In the genomic region with DNA sequence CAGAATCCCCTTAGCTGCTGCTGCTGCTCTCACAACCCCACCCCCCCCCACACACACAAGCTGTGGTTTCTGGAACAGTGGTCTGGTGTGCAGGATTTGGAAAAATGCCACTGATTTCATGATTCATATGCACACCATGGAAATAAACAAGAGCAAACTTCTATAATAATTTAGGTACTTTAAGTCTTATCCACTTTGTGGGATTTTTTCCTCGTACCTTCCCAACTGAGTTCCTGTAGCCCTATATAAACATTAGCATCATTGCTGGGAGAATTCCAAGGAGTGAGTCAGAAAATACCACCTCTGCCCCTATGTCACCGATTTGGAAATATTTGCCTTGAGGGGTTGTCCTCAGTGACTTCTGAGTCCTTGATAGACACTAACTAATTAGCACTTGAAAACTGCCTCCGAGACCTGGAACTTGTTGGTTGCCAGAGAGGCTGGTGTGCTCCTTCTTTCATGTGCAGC, we compare ENCODE assay signal across 16 cellular contexts.
DNase-seq lines count a peak whose midpoint lies in the region; ATAC-seq, FAIRE-seq and TF ChIP-seq lines count a peak whose summit lies in the region.
"Had no signal": no experiment of that assay in that cellular context is flagged by ENCODE, and none has a peak within 500 bp of the region (broad histone marks: within the 10 kb centered on the region; RNA-seq: fewer than 3 reads in every experiment).

No MANE protein-coding gene starts in this region.

- H3K4me1 ChIP-seq in H1 (replicated peaks in 1 of 4; ENCODE audit: control insufficient read depth in 3 of 4, insufficient read depth in 4 of 4, low read length in 3 of 4) (peaks cover 0 to 2% (median 0%) of the 10 kb centered on the region in 4 experiments; a peak in 1 of 7 replicates), neuronal stem cell (ENCODE audit: control insufficient read depth in 2 of 2, insufficient read depth in 1 of 2, low read depth in 1 of 2, low read length in 2 of 2) (peaks cover 2 to 15% of the 10 kb centered on the region in 2 donors)

- H2BK12ac ChIP-seq in H1 (ENCODE audit: low read depth, low read length) (no peak overlapping the region), neuronal stem cell (ENCODE audit: low read length) (no peak overlapping the region)

- H3K23me2 ChIP-seq in H1 (ENCODE audit: low read depth, low read length): no peaks in the 10 kb centered on the region; the same call in 1 of the 2 replicates

- no peak for FAIRE-seq in H1 (lab: Jason Lieb, UNC)

- H3K23ac ChIP-seq in H1 (ENCODE audit: insufficient read length) (no peak overlapping the region), neuronal stem cell (ENCODE audit: low read depth, low read length, poor library complexity) (no peak overlapping the region)

- no peak overlapping the region for H2BK120ac ChIP-seq in H1 (replicated peaks; ENCODE audit: low read depth, low read length)
- no peak overlapping the region for H2BK120ac ChIP-seq in neuronal stem cell (ENCODE audit: low read depth, low read length)

- DNase-seq in EL (peak; percentile 66), NCI-H226 (peak; percentile 83), H1 (ENCODE audit: low read depth in 1 of 2, low spot score in 2 of 2) (no peak), neuronal stem cell (ENCODE audit: low spot score) (no peak)
- DNase-seq in activated CD8-positive, alpha-beta memory T cell treated with anti-CD3 and anti-CD28 coated beads for 24 hours: no peak
- no peak for DNase-seq in NK-92 treated with Interleukin-12 subunit alpha and Interleukin-12 subunit beta, amount 100 ng/mL, for 24 hours (lab: John Stamatoyannopoulos, UW)
- DNase-seq: activated T-cell treated with anti-CD3 and anti-CD28 coated beads, Interleukin-2, amount 50 U/mL, for 24 hours; dorsolateral prefrontal cortex; GF-D8; left colon; NCI-H1930; stimulated activated naive B cell treated with anti-CD40 and anti-IgM and Interleukin-4, amounts not matched to agents 10 μg/mL and 1 μg/mL and 100 μg/mL, for 72 hours; T-cell had no signal

- TF ChIP-seq RAD21 in H1 (IDR thresholded peaks at IDR 0.05 in 1 of 2, conservative IDR thresholded peaks at IDR 0.05 in 1 of 2; ENCODE audit: low read depth in 2 of 2, low read length in 2 of 2): no peak

- H3K27ac ChIP-seq in H1 (ENCODE audit: low read depth, low read length) (no peak overlapping the region), neuronal stem cell (replicated peaks; ENCODE audit: low read length) (no peak overlapping the region)
- H3K27ac ChIP-seq: skin epidermis had no signal

- no peaks in the 10 kb centered on the region for H4K20me1 ChIP-seq in H1 (replicated peaks in 1 of 2; ENCODE audit: control insufficient read depth in 1 of 2, insufficient read depth in 2 of 2, low read length in 2 of 2)

- H3K18ac ChIP-seq in H1 (ENCODE audit: extremely low read depth, low read length): no peak overlapping the region
- no peak overlapping the region for H3K18ac ChIP-seq in neuronal stem cell (ENCODE audit: low read length)

- no peaks in the 10 kb centered on the region for H3K79me2 ChIP-seq in H1 (ENCODE audit: control insufficient read depth in 1 of 2, insufficient read depth in 2 of 2, low read length in 2 of 2)

- no peak for TF ChIP-seq POLR2A in H1 (IDR thresholded peaks at IDR 0.05; ENCODE audit: control extremely low read depth in 1 of 2, low read depth in 2 of 2, low read length in 2 of 2)

- 85% methylated on average over 3 of the region's 3 CpGs; no CpG with 5 or more reads in 1 of the 2 experiments for WGBS in H1 (ENCODE audit: extremely low coverage in 1 of 2, insufficient coverage in 1 of 2, insufficient read length in 1 of 2, insufficient replicate concordance in 2 of 2, low coverage in 1 of 2, low lambda C conversion rate in 2 of 2, missing lambda C conversion rate in 1 of 2), 2 experiments
- no CpG with 5 or more reads among the region's 3 CpGs for WGBS in neuronal stem cell (ENCODE audit: extremely low coverage in 2 of 2, insufficient read length in 2 of 2, insufficient replicate concordance in 1 of 2), 2 donors

- no peak overlapping the region for H4K91ac ChIP-seq in H1 (replicated peaks; ENCODE audit: insufficient read length, low read length)
- no peak overlapping the region for H4K91ac ChIP-seq in neuronal stem cell (ENCODE audit: low read depth, low read length, poor library complexity)

- no peak overlapping the region for H3K56ac ChIP-seq in H1 (replicated peaks; ENCODE audit: insufficient read length, low read depth, low read length)

- no peak overlapping the region for H2BK15ac ChIP-seq in H1 (ENCODE audit: low read length)
- H2BK15ac ChIP-seq in neuronal stem cell (ENCODE audit: low read length): no peak overlapping the region

- H3K14ac ChIP-seq in H1 (ENCODE audit: insufficient read length): no peak overlapping the region
- H3K14ac ChIP-seq in neuronal stem cell (ENCODE audit: low read length): no peak overlapping the region

- POLR2A ChIA-PET in H1 (lab: Charles Lee; ENCODE audit: partially characterized antibody): no interaction called here

- no peak overlapping the region for H2BK5ac ChIP-seq in H1 (ENCODE audit: low read depth, low read length)
- H2BK5ac ChIP-seq in neuronal stem cell (ENCODE audit: low read length): no peak overlapping the region

- no peak overlapping the region for H2BK20ac ChIP-seq in H1 (ENCODE audit: low read length)

- ATAC-seq in HG02938 (IDR thresholded peaks at IDR 0.05; ENCODE audit: unreplicated experiment) (no peak), HG03280 (IDR thresholded peaks at IDR 0.05; ENCODE audit: unreplicated experiment) (no peak)
- ATAC-seq: left colon; stimulated activated naive B cell treated with anti-CD40 and anti-IgM and Interleukin-4, amounts not matched to agents 10 μg/mL and 1 μg/mL and 100 μg/mL, for 72 hours; T-cell had no signal

- H3K36me3 ChIP-seq in H1 (ENCODE audit: control insufficient read depth in 2 of 4, insufficient read depth in 4 of 4, low read length in 3 of 4) (no peaks in the 10 kb centered on the region), neuronal stem cell (replicated peaks in 1 of 2; ENCODE audit: control insufficient read depth in 2 of 2, insufficient read depth in 2 of 2, low read length in 2 of 2) (no peaks in the 10 kb centered on the region)

- H3K4ac ChIP-seq in H1 (replicated peaks; ENCODE audit: insufficient read length, low read depth, low read length) (no peak overlapping the region), neuronal stem cell (ENCODE audit: low read length) (no peak overlapping the region)

- H3K9me3 ChIP-seq in H1 (ENCODE audit: insufficient read depth in 2 of 2, low read depth in 1 of 2, low read length in 1 of 2) (no peaks in the 10 kb centered on the region), neuronal stem cell (replicated peaks in 1 of 2; ENCODE audit: control insufficient read depth in 2 of 2, insufficient read depth in 1 of 2, low read depth in 1 of 2, low read length in 2 of 2) (no peaks in the 10 kb centered on the region)

- H2AK5ac ChIP-seq in H1 (ENCODE audit: low read depth, low read length) (no peak overlapping the region), neuronal stem cell (ENCODE audit: low read depth, low read length) (no peak overlapping the region)

- H4K5ac ChIP-seq in H1 (ENCODE audit: insufficient read length, low read depth, low read length): no peak overlapping the region

- no peak overlapping the region for H3K4me2 ChIP-seq in H1 (ENCODE audit: insufficient read depth in 1 of 2, low read depth in 2 of 2, low read length in 2 of 2)
- no peak overlapping the region for H3K4me2 ChIP-seq in neuronal stem cell (ENCODE audit: insufficient read depth, low read length, poor library complexity, severe bottlenecking)

- no peak for TF ChIP-seq EP300 in H1 (IDR thresholded peaks at IDR 0.05; ENCODE audit: borderline replicate concordance in 1 of 2, low read depth in 2 of 2, low read length in 2 of 2)

- no peak overlapping the region for H3K9ac ChIP-seq in H1 (replicated peaks in 1 of 4; ENCODE audit: extremely low read depth in 1 of 4, low read depth in 3 of 4, low read length in 3 of 4)
- H3K9ac ChIP-seq in neuronal stem cell (ENCODE audit: low read depth, low read length, poor library complexity): no peak overlapping the region

- H4K8ac ChIP-seq in H1 (ENCODE audit: extremely low read depth, insufficient read depth, low read length) (no peak overlapping the region), neuronal stem cell (ENCODE audit: low read depth, low read length) (no peak overlapping the region)

- CTCF ChIA-PET in H1 (lab: Charles Lee; ENCODE audit: partially characterized antibody): interaction anchor here (1.3 to 1.5 kb wide), 3 partner anchors 9 to 56 kb away, joined by 3 to 8 read pairs (median 4); no protein-coding TSS in a partner anchor

- no peaks in the 10 kb centered on the region for H3K27me3 ChIP-seq in H1 (replicated peaks in 1 of 4; ENCODE audit: control insufficient read depth in 3 of 4, extremely low read depth in 1 of 4, insufficient read depth in 3 of 4, low read length in 3 of 4)
- H3K27me3 ChIP-seq in neuronal stem cell (ENCODE audit: control insufficient read depth in 3 of 3, insufficient read depth in 3 of 3, low read depth in 1 of 3, low read length in 3 of 3): no peaks in the 10 kb centered on the region
- H3K27me3 ChIP-seq: dorsolateral prefrontal cortex had no signal

- no peak overlapping the region for H2AFZ ChIP-seq in H1 (ENCODE audit: low read length)
- peak overlapping the region; percentile 28 for H2AFZ ChIP-seq in neuronal stem cell (ENCODE audit: low read length)

- no peak overlapping the region for H3K4me3 ChIP-seq in H1 (ENCODE audit: extremely low read depth in 1 of 4, insufficient read depth in 2 of 4, low read depth in 3 of 4, low read length in 4 of 4)
- H3K4me3 ChIP-seq in neuronal stem cell (ENCODE audit: low read length in 2 of 2): no peak overlapping the region
- H3K4me3 ChIP-seq: skin epidermis had no signal

- TF ChIP-seq CTCF in H1 (IDR thresholded peaks at IDR 0.05; ENCODE audit: control extremely low read depth in 1 of 3, insufficient read depth in 1 of 3, low read depth in 1 of 3, low read length in 3 of 3): no peak

- H3K79me1 ChIP-seq in H1 (ENCODE audit: low read depth, low read length) (no peaks in the 10 kb centered on the region), neuronal stem cell (ENCODE audit: low read depth, low read length) (no peaks in the 10 kb centered on the region)

TF ChIP-seq in H1, 55 proteins besides CTCF, POLR2A, EP300 and RAD21:
- TF ChIP-seq SP4 (IDR thresholded peaks at IDR 0.05; ENCODE audit: low read length) (no peak), JUND (IDR thresholded peaks at IDR 0.05; ENCODE audit: low read length) (peak; percentile 10; the same call in 1 of the 2 replicates)

Comparison
In these comparisons a context has a peak if more than half of its experiments do, and no peak if none do; other contexts are left out.
1. DNase-seq: peak in EL (single experiment) and NCI-H226 (single experiment); none in H1 (0 of 2), neuronal stem cell (single experiment), activated CD8-positive, alpha-beta memory T cell treated with anti-CD3 and anti-CD28 coated beads for 24 hours (single experiment) and NK-92 treated with Interleukin-12 subunit alpha and Interleukin-12 subunit beta, amount 100 ng/mL, for 24 hours (single experiment).